19 cellular contexts compared by ENCODE assay signal in the genomic region with DNA sequence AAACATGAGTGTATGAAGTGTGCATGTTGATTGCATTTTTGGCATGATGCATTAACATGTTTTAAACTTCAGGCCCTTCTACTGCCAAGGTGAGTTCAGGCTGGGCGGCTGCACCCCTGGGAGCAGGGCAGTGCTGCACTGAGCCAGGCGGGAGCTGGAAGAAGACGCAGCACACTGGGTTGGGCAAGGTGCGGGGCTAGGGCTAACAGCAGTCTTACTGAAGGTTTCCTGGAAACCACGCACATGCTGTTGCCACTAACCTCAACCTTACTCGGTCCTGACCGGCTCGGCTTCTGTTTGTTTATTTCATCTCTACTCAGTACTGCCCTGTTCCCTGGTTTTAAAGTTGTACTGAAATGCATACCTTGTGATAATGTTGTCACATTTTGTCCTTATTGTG.
"Had no signal": no experiment of that assay in that cellular context is flagged by ENCODE, and none has a peak within 500 bp of the region (broad histone marks: within the 10 kb centered on the region; RNA-seq: fewer than 3 reads in every experiment).

No MANE protein-coding gene starts in this region.

- H3K9me3 ChIP-seq: adrenal gland, lower lobe of right lung, tibial artery, uterus had no signal

- DNase-seq: activated CD4-positive, alpha-beta T cell treated with anti-CD3 and anti-CD28 coated beads, Interleukin-2, amount 10 ng/mL, durations not matched to agents 7 days and 5 days; activated CD8-positive, alpha-beta memory T cell treated with anti-CD3 and anti-CD28 coated beads for 24 hours; activated CD8-positive, alpha-beta memory T cell treated with anti-CD3 and anti-CD28 coated beads, Interleukin-2, amount 50 U/mL, for 48 hours; activated effector memory CD4-positive, alpha-beta T cell treated with anti-CD3 and anti-CD28 coated beads, Interleukin-2, amount 50 U/mL, for 16 hours; activated naive CD4-positive, alpha-beta T cell treated with anti-CD3 and anti-CD28 coated beads, Interleukin-2, amount 50 U/mL, for 16 hours; activated T-cell treated with anti-CD3 and anti-CD28 coated beads, Interleukin-2, amount 50 U/mL, for 72 hours; adrenal gland; dorsolateral prefrontal cortex; foreskin keratinocyte; hypothalamus; kidney glomerular epithelial cell; lower lobe of right lung; nucleus accumbens; stimulated activated CD4-positive, alpha-beta T cell treated with anti-CD3 and anti-CD28 coated beads, Interleukin-2, amount 100 ng/mL, for 24 hours; stimulated activated naive CD4-positive, alpha-beta T cell treated with Interleukin-2 at 50 U/mL for 16 hours; tibial artery; uterus had no signal

- H3K27me3 ChIP-seq: adrenal gland, dorsolateral prefrontal cortex, foreskin keratinocyte, tibial artery, uterus had no signal

- H3K27ac ChIP-seq: adrenal gland, dorsolateral prefrontal cortex, foreskin keratinocyte, lower lobe of right lung, tibial artery, uterus had no signal

- H3K36me3 ChIP-seq: adrenal gland, uterus had no signal

- H3K4me1 ChIP-seq: adrenal gland, lower lobe of right lung, uterus had no signal

- H3K4me3 ChIP-seq: adrenal gland, dorsolateral prefrontal cortex, lower lobe of right lung, tibial artery, uterus had no signal

- ATAC-seq: activated CD4-positive, CD25-positive, alpha-beta regulatory T cell treated with anti-CD3 and anti-CD28 coated beads, Interleukin-2, amount 50 U/mL, for 24 hours; activated T-cell treated with anti-CD3 and anti-CD28 coated beads, Interleukin-2, amount 50 U/mL, for 72 hours; foreskin keratinocyte; lower lobe of right lung had no signal

- FAIRE-seq: colon had no signal
